Comparison of ENCODE assay signal across 12 cellular contexts in genomic region chr15:70670680-70671079, GRCh38.
DNase-seq lines count a peak whose midpoint lies in the region; ATAC-seq and TF ChIP-seq lines count a peak whose summit lies in the region.
"Had no signal": no experiment of that assay in that cellular context is flagged by ENCODE, and none has a peak within 500 bp of the region (broad histone marks: within the 10 kb centered on the region; RNA-seq: fewer than 3 reads in every experiment).

No MANE protein-coding gene starts in this region.

- no peaks in the 10 kb centered on the region for H3K4me1 Mint-ChIP-seq in brain

- peak overlapping the region in 1 of 5 experiments; percentile 50 for H3K27ac Mint-ChIP-seq in brain
- H3K27ac Mint-ChIP-seq: stimulated activated naive CD8-positive, alpha-beta T cell treated with anti-CD3 and anti-CD28 coated beads, Interleukin-15, Interleukin-2, amounts not matched to agents 100 ng/mL and 50 ng/mL, for 24 hours had no signal

- H3K27ac ChIP-seq in osteoblast (ENCODE audit: low read depth, low read length) (no peak overlapping the region), brain microvascular endothelial cell (no peak overlapping the region)
- H3K27ac ChIP-seq: neutrophil had no signal

- H3K4me2 ChIP-seq in osteoblast (ENCODE audit: insufficient read depth, low read length) = no peak overlapping the region

- no peak overlapping the region for H3K4me3 Mint-ChIP-seq in brain
- H3K4me3 Mint-ChIP-seq: stimulated activated naive CD8-positive, alpha-beta T cell treated with anti-CD3 and anti-CD28 coated beads, Interleukin-15, Interleukin-2, amounts not matched to agents 100 ng/mL and 50 ng/mL, for 24 hours had no signal

- TF ChIP-seq CTCF in brain (conservative IDR thresholded peaks at IDR 0.05) = peak; percentile 39 to 41
- TF ChIP-seq CTCF in osteoblast (IDR thresholded peaks at IDR 0.05; ENCODE audit: extremely low read depth, low read depth, low read length) = peak; percentile 30
- no peak for TF ChIP-seq CTCF in brain microvascular endothelial cell (IDR thresholded peaks at IDR 0.05; ENCODE audit: low read depth, low read length, missing control alignments)

- H3K27me3 ChIP-seq in osteoblast (ENCODE audit: insufficient read depth, low read length) = no peaks in the 10 kb centered on the region
- H3K27me3 ChIP-seq in brain microvascular endothelial cell (replicated peaks) = no peaks in the 10 kb centered on the region
- H3K27me3 ChIP-seq: neutrophil had no signal

- no peak overlapping the region for H2AFZ ChIP-seq in osteoblast (ENCODE audit: low read length)

- H3K27me3 Mint-ChIP-seq in brain = no peaks in the 10 kb centered on the region
- H3K27me3 Mint-ChIP-seq: stimulated activated naive CD8-positive, alpha-beta T cell treated with anti-CD3 and anti-CD28 coated beads, Interleukin-15, Interleukin-2, amounts not matched to agents 100 ng/mL and 50 ng/mL, for 24 hours had no signal

- H4K20me1 ChIP-seq in osteoblast (ENCODE audit: insufficient read depth, low read length) = no peaks in the 10 kb centered on the region

- H3K79me2 ChIP-seq in osteoblast (ENCODE audit: insufficient read depth, low read length) = peaks cover 5% of the 10 kb centered on the region

- peak; percentile 18 for DNase-seq in NCI-H1105 treated with DMSO at 0.1 percent for 48 hours (lab: John Stamatoyannopoulos, UW)
- no peak for DNase-seq in NCI-H1105 (lab: John Stamatoyannopoulos, UW)
- peak; percentile 4 for DNase-seq in NAMALWA (ENCODE audit: low spot score)
- no peak for DNase-seq in osteoblast (ENCODE audit: insufficient read length, low spot score, missing footprints)
- DNase-seq in brain microvascular endothelial cell = no peak
- DNase-seq: kidney, T-helper 1 cell had no signal

- peaks cover 85% of the 10 kb centered on the region for H3K36me3 ChIP-seq in osteoblast (ENCODE audit: insufficient read depth, low read length)
- H3K36me3 ChIP-seq in brain microvascular endothelial cell (replicated peaks) = peaks cover 76% of the 10 kb centered on the region
- H3K36me3 ChIP-seq: neutrophil had no signal

- no peaks in the 10 kb centered on the region for H3K9me3 ChIP-seq in osteoblast (ENCODE audit: low read depth, low read length)
- H3K9me3 ChIP-seq: neutrophil had no signal

- H3K4me1 ChIP-seq in osteoblast (ENCODE audit: insufficient read depth, low read length) = peaks cover 3% of the 10 kb centered on the region

- no peaks in the 10 kb centered on the region for H3K36me3 Mint-ChIP-seq in brain

- no peak for ATAC-seq in GM18520 (IDR thresholded peaks at IDR 0.05; ENCODE audit: unreplicated experiment)
- no peak for ATAC-seq in HG03342 (IDR thresholded peaks at IDR 0.05; ENCODE audit: unreplicated experiment)

- no peaks in the 10 kb centered on the region for H3K9me3 Mint-ChIP-seq in brain
- H3K9me3 Mint-ChIP-seq: stimulated activated naive CD8-positive, alpha-beta T cell treated with anti-CD3 and anti-CD28 coated beads, Interleukin-15, Interleukin-2, amounts not matched to agents 100 ng/mL and 50 ng/mL, for 24 hours had no signal

- H3K4me3 ChIP-seq in osteoblast (ENCODE audit: insufficient read depth, low read length) = no peak overlapping the region
- H3K4me3 ChIP-seq in brain microvascular endothelial cell (ENCODE audit: low read depth, low read length) = no peak overlapping the region

- in situ Hi-C loops in brain microvascular endothelial cell (cut with HindIII; ENCODE audit: low pct_ligation_motif_present, low sequenced_read_pairs) = no loop called here

Comparison
In these comparisons a context has a peak if more than half of its experiments do, and no peak if none do; other contexts are left out.
1. DNase-seq: peak in NCI-H1105 treated with DMSO at 0.1 percent for 48 hours (single experiment) and NAMALWA (single experiment); none in NCI-H1105 (single experiment), osteoblast (single experiment) and brain microvascular endothelial cell (single experiment).